ENCODE assay signal across 32 cellular contexts in genomic region chr12:97132270-97132669, GRCh38.
"Had no signal": no experiment of that assay in that cellular context is flagged by ENCODE, and none has a peak within 500 bp of the region (broad histone marks: within the 10 kb centered on the region; RNA-seq: fewer than 3 reads in every experiment).

No MANE protein-coding gene starts in this region.

- DNase-seq: activated CD4-positive, alpha-beta memory T cell treated with anti-CD3 and anti-CD28 coated beads, Interleukin-2, amount 10 ng/mL, durations not matched to agents 7 days and 5 days; activated CD4-positive, alpha-beta T cell treated with anti-CD3 and anti-CD28 coated beads for 1 hour; activated CD4-positive, alpha-beta T cell treated with anti-CD3 and anti-CD28 coated beads for 48 hours; activated CD4-positive, CD25-positive, alpha-beta regulatory T cell; activated CD8-positive, alpha-beta memory T cell treated with anti-CD3 and anti-CD28 coated beads for 24 hours; activated CD8-positive, alpha-beta memory T cell treated with anti-CD3 and anti-CD28 coated beads, Interleukin-2, amount 10 ng/mL, durations not matched to agents 7 days and 5 days; activated CD8-positive, alpha-beta memory T cell treated with anti-CD3 and anti-CD28 coated beads, Interleukin-2, amount 50 U/mL, for 48 hours; activated effector memory CD4-positive, alpha-beta T cell treated with Interleukin-2 at 50 U/mL for 16 hours; activated naive CD4-positive, alpha-beta T cell treated with anti-CD3 and anti-CD28 coated beads, Interleukin-2, amount 10 ng/mL, durations not matched to agents 7 days and 5 days; activated naive CD8-positive, alpha-beta T cell treated with anti-CD3 and anti-CD28 coated beads, Interleukin-2, amount 50 U/mL, for 24 hours; activated T-cell treated with anti-CD3 and anti-CD28 coated beads, Interleukin-2, amount 50 U/mL, for 48 hours; anterior cingulate cortex; caudate nucleus; cerebellar nuclear complex; MM.1S; MV-4-11; NCI-H1092; NCI-H1436 treated with DMSO at 0.1 percent for 48 hours; NCI-H1694 treated with DMSO at 0.1 percent for 48 hours; NCI-H2029; NCI-H2171; NCI-H510A; NCI-H526; NCI-H748 treated with DMSO at 0.1 percent for 48 hours; NK-92 treated with Interleukin-12 subunit alpha and Interleukin-12 subunit beta, amount 100 ng/mL, for 24 hours; PC-9; Right ventricle myocardium superior; SW 1271; T-helper 1 cell; T-helper 2 cell; T-helper 9 cell had no signal

- H3K27ac ChIP-seq: PC-9, VCaP had no signal

- H3K4me3 ChIP-seq: PC-9 had no signal

- ATAC-seq: activated CD8-positive, alpha-beta memory T cell treated with anti-CD3 and anti-CD28 coated beads, Interleukin-2, amount 10 ng/mL, durations not matched to agents 7 days and 5 days; activated naive CD8-positive, alpha-beta T cell treated with anti-CD3 and anti-CD28 coated beads, Interleukin-2, amount 50 U/mL, for 24 hours had no signal
